ENCODE assay signal across 1 cellular context in the genomic region with DNA sequence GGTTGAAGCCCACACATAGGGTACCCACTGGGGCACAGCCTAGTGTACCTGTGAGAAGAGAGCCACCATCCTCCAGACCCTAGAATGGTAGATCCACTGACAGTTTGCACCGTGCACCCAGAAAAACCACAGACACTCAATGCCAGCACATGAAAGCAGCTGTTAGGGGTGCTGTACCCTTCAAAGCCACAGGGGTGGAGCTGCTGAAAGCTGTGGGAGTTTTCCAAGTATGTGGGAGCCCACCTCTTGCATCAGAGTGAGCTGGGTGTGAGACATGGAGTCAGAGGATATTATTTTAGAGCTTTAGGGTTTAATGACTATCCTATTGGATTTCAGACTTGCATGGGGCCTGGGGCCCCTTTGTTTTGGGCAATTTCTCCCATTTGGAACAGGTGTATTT.
TF ChIP-seq lines count a peak whose summit lies in the region.

No MANE protein-coding gene starts in this region.

TF ChIP-seq in SK-N-SH, 30 proteins besides CTCF, POLR2A, EP300 and RAD21 (continued from another document):
- TF ChIP-seq, protein P1, sequence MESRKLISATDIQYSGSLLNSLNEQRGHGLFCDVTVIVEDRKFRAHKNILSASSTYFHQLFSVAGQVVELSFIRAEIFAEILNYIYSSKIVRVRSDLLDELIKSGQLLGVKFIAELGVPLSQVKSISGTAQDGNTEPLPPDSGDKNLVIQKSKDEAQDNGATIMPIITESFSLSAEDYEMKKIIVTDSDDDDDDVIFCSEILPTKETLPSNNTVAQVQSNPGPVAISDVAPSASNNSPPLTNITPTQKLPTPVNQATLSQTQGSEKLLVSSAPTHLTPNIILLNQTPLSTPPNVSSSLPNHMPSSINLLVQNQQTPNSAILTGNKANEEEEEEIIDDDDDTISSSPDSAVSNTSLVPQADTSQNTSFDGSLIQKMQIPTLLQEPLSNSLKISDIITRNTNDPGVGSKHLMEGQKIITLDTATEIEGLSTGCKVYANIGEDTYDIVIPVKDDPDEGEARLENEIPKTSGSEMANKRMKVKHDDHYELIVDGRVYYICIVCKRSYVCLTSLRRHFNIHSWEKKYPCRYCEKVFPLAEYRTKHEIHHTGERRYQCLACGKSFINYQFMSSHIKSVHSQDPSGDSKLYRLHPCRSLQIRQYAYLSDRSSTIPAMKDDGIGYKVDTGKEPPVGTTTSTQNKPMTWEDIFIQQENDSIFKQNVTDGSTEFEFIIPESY (IDR thresholded peaks at IDR 0.05; ENCODE audit: borderline replicate concordance, low read depth): no peak
- TF ChIP-seq RCOR1 (IDR thresholded peaks at IDR 0.05; ENCODE audit: low read length) (no peak), NRF1 (IDR thresholded peaks at IDR 0.05; ENCODE audit: low read depth, low read length) (no peak), FOXM1 (IDR thresholded peaks at IDR 0.05; ENCODE audit: low read depth) (no peak), TCF12 (IDR thresholded peaks at IDR 0.05) (no peak)
- TF ChIP-seq, protein P2, sequence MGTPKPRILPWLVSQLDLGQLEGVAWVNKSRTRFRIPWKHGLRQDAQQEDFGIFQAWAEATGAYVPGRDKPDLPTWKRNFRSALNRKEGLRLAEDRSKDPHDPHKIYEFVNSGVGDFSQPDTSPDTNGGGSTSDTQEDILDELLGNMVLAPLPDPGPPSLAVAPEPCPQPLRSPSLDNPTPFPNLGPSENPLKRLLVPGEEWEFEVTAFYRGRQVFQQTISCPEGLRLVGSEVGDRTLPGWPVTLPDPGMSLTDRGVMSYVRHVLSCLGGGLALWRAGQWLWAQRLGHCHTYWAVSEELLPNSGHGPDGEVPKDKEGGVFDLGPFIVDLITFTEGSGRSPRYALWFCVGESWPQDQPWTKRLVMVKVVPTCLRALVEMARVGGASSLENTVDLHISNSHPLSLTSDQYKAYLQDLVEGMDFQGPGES (IDR thresholded peaks at IDR 0.05; ENCODE audit: low read depth, low read length): no peak
- TF ChIP-seq, protein P3, sequence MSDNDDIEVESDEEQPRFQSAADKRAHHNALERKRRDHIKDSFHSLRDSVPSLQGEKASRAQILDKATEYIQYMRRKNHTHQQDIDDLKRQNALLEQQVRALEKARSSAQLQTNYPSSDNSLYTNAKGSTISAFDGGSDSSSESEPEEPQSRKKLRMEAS (IDR thresholded peaks at IDR 0.05; ENCODE audit: low read depth): no peak
TF ChIP-seq in SK-N-SH: peak in this region for 0.
